Comparison of ENCODE assay signal across 23 cellular contexts in genomic region chr17:74734256-74734655, GRCh38. TPM values are rescaled to one million over a fixed set of nuclear protein-coding genes. Genes with fewer than 3 reads are reported as not detected.
DNase-seq lines count a peak whose midpoint lies in the region; ATAC-seq and TF ChIP-seq lines count a peak whose summit lies in the region.
"Had no signal": no experiment of that assay in that cellular context is flagged by ENCODE, and none has a peak within 500 bp of the region (broad histone marks: within the 10 kb centered on the region; RNA-seq: fewer than 3 reads in every experiment).

No MANE protein-coding gene starts in this region.

- no peaks in the 10 kb centered on the region for H3K9me3 Mint-ChIP-seq in activated CD8-positive, alpha-beta T cell treated with anti-CD3 and anti-CD28 coated beads, Interleukin-2, amount 10 ng/mL, durations not matched to agents 7 days and 5 days (ENCODE audit: insufficient read depth)
- no peaks in the 10 kb centered on the region for H3K9me3 Mint-ChIP-seq in activated CD8-positive, alpha-beta T cell treated with anti-CD3 and anti-CD28 coated beads for 36 hours
- H3K9me3 Mint-ChIP-seq in naive thymus-derived CD8-positive, alpha-beta T cell: no peaks in the 10 kb centered on the region
- H3K9me3 Mint-ChIP-seq: IgD-negative memory B cell had no signal

- no peak for TF ChIP-seq CTCF in activated CD8-positive, alpha-beta T cell treated with anti-CD3 and anti-CD28 coated beads for 36 hours (IDR thresholded peaks at IDR 0.05)
- TF ChIP-seq CTCF in vagina (IDR thresholded peaks at IDR 0.05): no peak
- no peak for TF ChIP-seq CTCF in lower lobe of right lung (IDR thresholded peaks at IDR 0.05)

- no peak for ATAC-seq in activated CD8-positive, alpha-beta T cell treated with anti-CD3 and anti-CD28 coated beads, Interleukin-2, amount 10 ng/mL, durations not matched to agents 7 days and 5 days
- ATAC-seq in activated CD8-positive, alpha-beta T cell treated with anti-CD3 and anti-CD28 coated beads for 36 hours: no peak
- no peak for ATAC-seq in T-helper 17 cell
- no peak for ATAC-seq in naive thymus-derived CD8-positive, alpha-beta T cell
- no peak for ATAC-seq in lower lobe of right lung
- ATAC-seq: Right ventricle myocardium inferior had no signal

- no peak for TF ChIP-seq POLR2A in vagina (IDR thresholded peaks at IDR 0.05)

- POLR2A ChIA-PET in activated CD8-positive, alpha-beta T cell treated with anti-CD3 and anti-CD28 coated beads, Interleukin-2, amount 10 ng/mL, durations not matched to agents 7 days and 5 days (lab: Charles Lee): no interaction called here
- POLR2A ChIA-PET in activated CD8-positive, alpha-beta T cell treated with anti-CD3 and anti-CD28 coated beads for 36 hours (lab: Charles Lee): interaction anchor here (0.8 kb wide), 1 partner anchor 24 kb away, joined by 3 read pairs; no protein-coding TSS in a partner anchor
- POLR2A ChIA-PET in naive thymus-derived CD8-positive, alpha-beta T cell (lab: Charles Lee): interaction anchor here (0.8 kb wide), 1 partner anchor 49 kb away, joined by 3 read pairs; no protein-coding TSS in a partner anchor

- H3K4me3 ChIP-seq in vagina (no peak overlapping the region), lower lobe of right lung (no peak overlapping the region)
- H3K4me3 ChIP-seq: PC-9, SJCRH30 had no signal

- no peak for DNase-seq in activated CD8-positive, alpha-beta T cell treated with anti-CD3 and anti-CD28 coated beads, Interleukin-2, amount 10 ng/mL, durations not matched to agents 7 days and 5 days
- DNase-seq in activated CD8-positive, alpha-beta T cell treated with anti-CD3 and anti-CD28 coated beads for 36 hours: no peak
- no peak for DNase-seq in T-helper 17 cell
- no peak for DNase-seq in naive thymus-derived CD8-positive, alpha-beta T cell
- no peak for DNase-seq in G401 (ENCODE audit: low spot score)
- no peak for DNase-seq in vagina (ENCODE audit: extremely low spot score in 2 of 2)
- no peak for DNase-seq in lower lobe of right lung
- DNase-seq: ACHN; BE2C; CD4-positive, CD25-positive, alpha-beta regulatory T cell; MM.1S; NCI-H2029; NCI-H2227 treated with DMSO at 0.1 percent for 48 hours; NCI-H526 treated with DMSO at 0.1 percent for 48 hours; PC-9; SJCRH30 had no signal

- peaks cover 28% of the 10 kb centered on the region for H3K4me1 ChIP-seq in vagina
- H3K4me1 ChIP-seq in lower lobe of right lung: peaks cover 46% of the 10 kb centered on the region
- H3K4me1 ChIP-seq: BE2C had no signal

- peaks cover 3% of the 10 kb centered on the region for H3K36me3 Mint-ChIP-seq in activated CD8-positive, alpha-beta T cell treated with anti-CD3 and anti-CD28 coated beads, Interleukin-2, amount 10 ng/mL, durations not matched to agents 7 days and 5 days (ENCODE audit: low read depth)
- no peaks in the 10 kb centered on the region for H3K36me3 Mint-ChIP-seq in activated CD8-positive, alpha-beta T cell treated with anti-CD3 and anti-CD28 coated beads for 36 hours (ENCODE audit: low read depth)
- no peaks in the 10 kb centered on the region for H3K36me3 Mint-ChIP-seq in T-helper 17 cell (ENCODE audit: low read depth)
- H3K36me3 Mint-ChIP-seq in naive thymus-derived CD8-positive, alpha-beta T cell: no peaks in the 10 kb centered on the region

- CTCF ChIA-PET in activated CD8-positive, alpha-beta T cell treated with anti-CD3 and anti-CD28 coated beads, Interleukin-2, amount 10 ng/mL, durations not matched to agents 7 days and 5 days (lab: Charles Lee): interaction anchor here (0.8 to 5.0 kb wide), 3 partner anchors 12 to 77 kb away, joined by 3 to 284 read pairs (median 23); no protein-coding TSS in a partner anchor
- CTCF ChIA-PET in activated CD8-positive, alpha-beta T cell treated with anti-CD3 and anti-CD28 coated beads for 36 hours (lab: Charles Lee): interaction anchor here (4.7 to 4.8 kb wide), 3 partner anchors 12 to 24 kb away, joined by 25 to 48 read pairs (median 31); no protein-coding TSS in a partner anchor

- intact Hi-C loops in activated CD8-positive, alpha-beta T cell treated with anti-CD3 and anti-CD28 coated beads for 36 hours (cut with micrococcal nuclease): no loop called here
- intact Hi-C loops in vagina (cut with DNase I) (no loop called here), lower lobe of right lung (cut with DNase I) (no loop called here)

- peaks cover 48% of the 10 kb centered on the region for H3K4me1 Mint-ChIP-seq in activated CD8-positive, alpha-beta T cell treated with anti-CD3 and anti-CD28 coated beads, Interleukin-2, amount 10 ng/mL, durations not matched to agents 7 days and 5 days (ENCODE audit: low read depth)
- peaks cover 37% of the 10 kb centered on the region for H3K4me1 Mint-ChIP-seq in activated CD8-positive, alpha-beta T cell treated with anti-CD3 and anti-CD28 coated beads for 36 hours (ENCODE audit: low read depth)
- peaks cover 37% of the 10 kb centered on the region for H3K4me1 Mint-ChIP-seq in T-helper 17 cell
- H3K4me1 Mint-ChIP-seq in naive thymus-derived CD8-positive, alpha-beta T cell: peaks cover 16 to 47% (median 33%) of the 10 kb centered on the region in 4 donors

- H3K27ac ChIP-seq in vagina: no peak overlapping the region
- no peak overlapping the region for H3K27ac ChIP-seq in lower lobe of right lung
- H3K27ac ChIP-seq: 22Rv1, HL-60, KMS-11, PC-9, SJCRH30 had no signal

- H3K27ac Mint-ChIP-seq in activated CD8-positive, alpha-beta T cell treated with anti-CD3 and anti-CD28 coated beads, Interleukin-2, amount 10 ng/mL, durations not matched to agents 7 days and 5 days: no peak overlapping the region
- H3K27ac Mint-ChIP-seq in activated CD8-positive, alpha-beta T cell treated with anti-CD3 and anti-CD28 coated beads for 36 hours: no peak overlapping the region
- H3K27ac Mint-ChIP-seq in T-helper 17 cell: peak overlapping the region; percentile 49
- peak overlapping the region in 8 of 10 donors; percentile 13 to 92 (median 61) for H3K27ac Mint-ChIP-seq in naive thymus-derived CD8-positive, alpha-beta T cell

- in situ Hi-C loops in G401 (cut with HindIII; ENCODE audit: low sequenced_read_pairs): no loop called here

- peak overlapping the region; percentile 40 for H3K4me3 Mint-ChIP-seq in activated CD8-positive, alpha-beta T cell treated with anti-CD3 and anti-CD28 coated beads, Interleukin-2, amount 10 ng/mL, durations not matched to agents 7 days and 5 days
- H3K4me3 Mint-ChIP-seq in activated CD8-positive, alpha-beta T cell treated with anti-CD3 and anti-CD28 coated beads for 36 hours: no peak overlapping the region
- H3K4me3 Mint-ChIP-seq in T-helper 17 cell: no peak overlapping the region
- no peak overlapping the region for H3K4me3 Mint-ChIP-seq in naive thymus-derived CD8-positive, alpha-beta T cell

- H3K36me3 ChIP-seq in vagina (no peaks in the 10 kb centered on the region), lower lobe of right lung (no peaks in the 10 kb centered on the region)
- H3K36me3 ChIP-seq: BE2C, SJCRH30 had no signal

- peaks cover 11% of the 10 kb centered on the region for H3K27me3 Mint-ChIP-seq in activated CD8-positive, alpha-beta T cell treated with anti-CD3 and anti-CD28 coated beads, Interleukin-2, amount 10 ng/mL, durations not matched to agents 7 days and 5 days (ENCODE audit: low read depth)
- H3K27me3 Mint-ChIP-seq in activated CD8-positive, alpha-beta T cell treated with anti-CD3 and anti-CD28 coated beads for 36 hours: no peaks in the 10 kb centered on the region
- H3K27me3 Mint-ChIP-seq in T-helper 17 cell: no peaks in the 10 kb centered on the region
- no peaks in the 10 kb centered on the region for H3K27me3 Mint-ChIP-seq in naive thymus-derived CD8-positive, alpha-beta T cell
- H3K27me3 Mint-ChIP-seq: CD4-positive, CD25-positive, alpha-beta regulatory T cell had no signal

- no peaks in the 10 kb centered on the region for H3K9me3 ChIP-seq in T-helper 17 cell (ENCODE audit: control insufficient read depth, low read length, poor library complexity, severe bottlenecking)
- no peaks in the 10 kb centered on the region for H3K9me3 ChIP-seq in vagina
- H3K9me3 ChIP-seq in lower lobe of right lung: no peaks in the 10 kb centered on the region
- H3K9me3 ChIP-seq: BE2C, SJCRH30 had no signal

- peaks cover 4% of the 10 kb centered on the region for H3K27me3 ChIP-seq in vagina
- H3K27me3 ChIP-seq in lower lobe of right lung (ENCODE audit: low read depth): peaks cover 16% of the 10 kb centered on the region

RNA-seq across cellular contexts. Expression of gene RAB37, which starts 2.8 kb away (rescaled TPM):
- total RNA-seq in activated CD8-positive, alpha-beta T cell treated with anti-CD3 and anti-CD28 coated beads, Interleukin-2, amount 10 ng/mL, durations not matched to agents 7 days and 5 days: 10 to 100 TPM; 19.1 to 19.6 TPM
- total RNA-seq in activated CD8-positive, alpha-beta T cell treated with anti-CD3 and anti-CD28 coated beads for 36 hours: 1 to 10 TPM; 6.6 to 6.7 TPM
- total RNA-seq in T-helper 17 cell (10 to 100 TPM; 41.4 to 83.3 TPM), vagina (7.1 TPM), lower lobe of right lung (7.4 TPM)
- total RNA-seq in naive thymus-derived CD8-positive, alpha-beta T cell: 10 to 100 TPM; 34.0 to 35.9 TPM
- polyA plus RNA-seq in naive thymus-derived CD8-positive, alpha-beta T cell: 100 to 1,000 TPM in 1 of 3 donors, 10 to 100 TPM in 2; 55.3 to 108 (median 76.0) TPM
- 1.4 and 4.2 TPM in 2 replicates for total RNA-seq in G401 (2014; rRNA removed; shearing (Covaris generic))
- total RNA-seq: PC-9, RPMI7951 had no signal

RNA-seq across cellular contexts. Expression of gene NHERF1, which starts 14.2 kb away (rescaled TPM):
- total RNA-seq in activated CD8-positive, alpha-beta T cell treated with anti-CD3 and anti-CD28 coated beads, Interleukin-2, amount 10 ng/mL, durations not matched to agents 7 days and 5 days: 100 to 1,000 TPM; 286 to 296 TPM
- total RNA-seq in activated CD8-positive, alpha-beta T cell treated with anti-CD3 and anti-CD28 coated beads for 36 hours: 100 to 1,000 TPM; 143 to 150 TPM
- total RNA-seq in T-helper 17 cell (100 to 1,000 TPM; 130 to 132 TPM), vagina (57.2 TPM), lower lobe of right lung (35.7 TPM)
- total RNA-seq in naive thymus-derived CD8-positive, alpha-beta T cell: 100 to 1,000 TPM; 158 to 164 TPM
- 100 to 1,000 TPM; 277 to 351 (median 324) TPM for polyA plus RNA-seq in naive thymus-derived CD8-positive, alpha-beta T cell
- 82.3 and 90.0 TPM in 2 replicates for total RNA-seq in G401 (2014; rRNA removed; shearing (Covaris generic))

RNA-seq across cellular contexts. Expression of gene CD300LF, which starts 21.5 kb away (rescaled TPM):
- not detected for total RNA-seq in activated CD8-positive, alpha-beta T cell treated with anti-CD3 and anti-CD28 coated beads, Interleukin-2, amount 10 ng/mL, durations not matched to agents 7 days and 5 days
- total RNA-seq in activated CD8-positive, alpha-beta T cell treated with anti-CD3 and anti-CD28 coated beads for 36 hours: not detected
- total RNA-seq in T-helper 17 cell (1 to 10 TPM in 1 of 2 donors, under 1 TPM in 1; 0.29 to 1.9 TPM), vagina (0.49 TPM), lower lobe of right lung (66.2 TPM)
- total RNA-seq in naive thymus-derived CD8-positive, alpha-beta T cell: under 1 TPM in 1 of 2 experiments, not detected in 1; 0.36 TPM
- not detected for polyA plus RNA-seq in naive thymus-derived CD8-positive, alpha-beta T cell
- total RNA-seq in G401 (2014; rRNA removed; shearing (Covaris generic)): not detected in 2 replicates
- total RNA-seq: NCI-H460, PC-9, RPMI7951, SJCRH30 had no signal
- polyA plus RNA-seq: IgD-negative memory B cell had no signal

RNA-seq across cellular contexts. Expression of gene NAT9, which starts 41.9 kb away (rescaled TPM):
- 10 to 100 TPM; 28.3 to 30.7 TPM for total RNA-seq in activated CD8-positive, alpha-beta T cell treated with anti-CD3 and anti-CD28 coated beads, Interleukin-2, amount 10 ng/mL, durations not matched to agents 7 days and 5 days
- 10 to 100 TPM; 35.5 to 42.4 TPM for total RNA-seq in activated CD8-positive, alpha-beta T cell treated with anti-CD3 and anti-CD28 coated beads for 36 hours
- total RNA-seq in T-helper 17 cell: 10 to 100 TPM; 32.3 to 32.8 TPM
- 10 to 100 TPM; 66.5 to 71.5 TPM for total RNA-seq in naive thymus-derived CD8-positive, alpha-beta T cell
- polyA plus RNA-seq in naive thymus-derived CD8-positive, alpha-beta T cell: 10 to 100 TPM in 2 of 3 donors, 1 to 10 TPM in 1; 9.8 to 28.3 (median 20.2) TPM
- total RNA-seq in G401 (2014; rRNA removed; shearing (Covaris generic)): 31.0 and 32.7 TPM in 2 replicates
- 28.5 TPM for total RNA-seq in vagina
- total RNA-seq in lower lobe of right lung: 48.6 TPM

Comparison
In these comparisons a context has a peak if more than half of its experiments do, and no peak if none do; other contexts are left out.
1. H3K27ac Mint-ChIP-seq: peak in T-helper 17 cell (single experiment) and naive thymus-derived CD8-positive, alpha-beta T cell (8 of 10); none in activated CD8-positive, alpha-beta T cell treated with anti-CD3 and anti-CD28 coated beads, Interleukin-2, amount 10 ng/mL, durations not matched to agents 7 days and 5 days (single experiment) and activated CD8-positive, alpha-beta T cell treated with anti-CD3 and anti-CD28 coated beads for 36 hours (single experiment).
2. RNA of gene CD300LF, which starts 21.5 kb away (total RNA-seq): 66.2 TPM in lower lobe of right lung (single experiment); 0.29 to 1.9 TPM in T-helper 17 cell, 0.49 TPM in vagina (single experiment), 0.36 TPM in naive thymus-derived CD8-positive, alpha-beta T cell, not detected in activated CD8-positive, alpha-beta T cell treated with anti-CD3 and anti-CD28 coated beads, Interleukin-2, amount 10 ng/mL, durations not matched to agents 7 days and 5 days, not detected in activated CD8-positive, alpha-beta T cell treated with anti-CD3 and anti-CD28 coated beads for 36 hours and not detected in G401; every median in the first group is over 10 times any median in the second.